ENCODE assay signal across 31 cellular contexts in genomic region chr5:147072591-147072990, GRCh38.
DNase-seq lines count a peak whose midpoint lies in the region; ATAC-seq and TF ChIP-seq lines count a peak whose summit lies in the region.
"Had no signal": no experiment of that assay in that cellular context is flagged by ENCODE, and none has a peak within 500 bp of the region (broad histone marks: within the 10 kb centered on the region; RNA-seq: fewer than 3 reads in every experiment).

No MANE protein-coding gene starts in this region.

- H3K27ac Mint-ChIP-seq in nephron progenitor cell: no peak overlapping the region
- H3K27ac Mint-ChIP-seq: activated B cell treated with CpG ODN at 0.5 μM for 24 hours; activated naive CD4-positive, alpha-beta T cell treated with anti-CD3 and anti-CD28 coated beads, Interleukin-2, amount 50 U/mL, for 24 hours; naive B cell; stimulated activated naive B cell treated with anti-CD40 and anti-IgM and Interleukin-4, amounts not matched to agents 10 μg/mL and 1 μg/mL and 100 μg/mL, for 72 hours had no signal

- no peaks in the 10 kb centered on the region for H3K4me1 Mint-ChIP-seq in nephron progenitor cell
- H3K4me1 Mint-ChIP-seq: activated B cell treated with CpG ODN at 0.5 μM for 24 hours; activated naive CD4-positive, alpha-beta T cell treated with anti-CD3 and anti-CD28 coated beads, Interleukin-2, amount 50 U/mL, for 24 hours; naive B cell; stimulated activated naive B cell treated with anti-CD40 and anti-IgM and Interleukin-4, amounts not matched to agents 10 μg/mL and 1 μg/mL and 100 μg/mL, for 72 hours had no signal

- intact Hi-C loops in tibial artery (cut with DNase I; ENCODE audit: low total_unique reads): no loop called here

- H3K27ac ChIP-seq in C4-2B: peak overlapping the region; percentile 55; the same call in 1 of the 2 replicates
- H3K27ac ChIP-seq in VCaP: peak overlapping the region; percentile 74
- no peak overlapping the region for H3K27ac ChIP-seq in tibial artery
- H3K27ac ChIP-seq: BLaER1, cardiac muscle cell, gastrocnemius medialis, KMS-11, left lung, Peyer's patch, right atrium auricular region, spleen, thoracic aorta had no signal

- no peaks in the 10 kb centered on the region for H3K36me3 ChIP-seq in tibial artery
- H3K36me3 ChIP-seq: BLaER1, cardiac muscle cell, gastrocnemius medialis, left lung, Peyer's patch, right atrium auricular region, spleen, thoracic aorta had no signal

- H3K4me1 ChIP-seq in tibial artery: no peaks in the 10 kb centered on the region
- H3K4me1 ChIP-seq: BLaER1, gastrocnemius medialis, left lung, Peyer's patch, right atrium auricular region, spleen had no signal

- TF ChIP-seq CTCF in C4-2B (conservative IDR thresholded peaks at IDR 0.05) (no peak), VCaP (conservative IDR thresholded peaks at IDR 0.05) (no peak), nephron progenitor cell (IDR thresholded peaks at IDR 0.05) (no peak), tibial artery (IDR thresholded peaks at IDR 0.05) (no peak)

- no peaks in the 10 kb centered on the region for H3K27me3 Mint-ChIP-seq in nephron progenitor cell (ENCODE audit: low read depth, poor library complexity)
- H3K27me3 Mint-ChIP-seq: activated B cell treated with CpG ODN at 0.5 μM for 24 hours; activated naive CD4-positive, alpha-beta T cell treated with anti-CD3 and anti-CD28 coated beads, Interleukin-2, amount 50 U/mL, for 24 hours; stimulated activated naive B cell treated with anti-CD40 and anti-IgM and Interleukin-4, amounts not matched to agents 10 μg/mL and 1 μg/mL and 100 μg/mL, for 72 hours had no signal

- H3K4me3 Mint-ChIP-seq in nephron progenitor cell: no peak overlapping the region
- H3K4me3 Mint-ChIP-seq: activated B cell treated with CpG ODN at 0.5 μM for 24 hours; activated naive CD4-positive, alpha-beta T cell treated with anti-CD3 and anti-CD28 coated beads, Interleukin-2, amount 50 U/mL, for 24 hours; naive B cell; stimulated activated naive B cell treated with anti-CD40 and anti-IgM and Interleukin-4, amounts not matched to agents 10 μg/mL and 1 μg/mL and 100 μg/mL, for 72 hours had no signal

- DNase-seq in DMS79 treated with DMSO at 0.1 percent for 48 hours (lab: John Stamatoyannopoulos, UW) (peak; percentile 55), NCI-H2029 (lab: John Stamatoyannopoulos, UW) (peak; percentile 63), nephron progenitor cell (no peak), tibial artery (no peak), NCI-H2227 (lab: John Stamatoyannopoulos, UW; ENCODE audit: unreplicated experiment) (no peak)
- DNase-seq: activated B cell treated with CpG ODN at 0.5 μM for 24 hours; activated CD4-positive, alpha-beta T cell treated with anti-CD3 and anti-CD28 coated beads, Interleukin-2, amount 50 U/mL, for 48 hours; activated CD8-positive, alpha-beta memory T cell treated with anti-CD3 and anti-CD28 coated beads, Interleukin-2, amount 50 U/mL, for 4 hours; cortex of kidney; gastrocnemius medialis; GF-D8; hippocampal formation; left lung; naive B cell; NCI-H2107; Peyer's patch; SIG-M5; spleen; stimulated activated CD4-positive, alpha-beta T cell treated with anti-CD3 and anti-CD28 coated beads, Interleukin-2, amount 100 ng/mL, for 48 hours; stimulated activated naive B cell treated with anti-CD40 and anti-IgM and Interleukin-4, amounts not matched to agents 10 μg/mL and 1 μg/mL and 100 μg/mL, for 72 hours; SW 1271; T1000 had no signal

- no peaks in the 10 kb centered on the region for H3K9me3 Mint-ChIP-seq in nephron progenitor cell
- H3K9me3 Mint-ChIP-seq: activated B cell treated with CpG ODN at 0.5 μM for 24 hours; activated naive CD4-positive, alpha-beta T cell treated with anti-CD3 and anti-CD28 coated beads, Interleukin-2, amount 50 U/mL, for 24 hours; naive B cell; stimulated activated naive B cell treated with anti-CD40 and anti-IgM and Interleukin-4, amounts not matched to agents 10 μg/mL and 1 μg/mL and 100 μg/mL, for 72 hours had no signal

- no peaks in the 10 kb centered on the region for H3K27me3 ChIP-seq in tibial artery
- H3K27me3 ChIP-seq: BLaER1, cardiac muscle cell, gastrocnemius medialis, left lung, Peyer's patch, right atrium auricular region, spleen had no signal

- no peaks in the 10 kb centered on the region for H3K36me3 Mint-ChIP-seq in nephron progenitor cell (ENCODE audit: low read depth)
- H3K36me3 Mint-ChIP-seq: activated naive CD4-positive, alpha-beta T cell treated with anti-CD3 and anti-CD28 coated beads, Interleukin-2, amount 50 U/mL, for 24 hours; naive B cell; stimulated activated naive B cell treated with anti-CD40 and anti-IgM and Interleukin-4, amounts not matched to agents 10 μg/mL and 1 μg/mL and 100 μg/mL, for 72 hours had no signal

- no peak for ATAC-seq in HG03571 (IDR thresholded peaks at IDR 0.05; ENCODE audit: unreplicated experiment)
- ATAC-seq: gastrocnemius medialis; stimulated activated naive B cell treated with anti-CD40 and anti-IgM and Interleukin-4, amounts not matched to agents 10 μg/mL and 1 μg/mL and 100 μg/mL, for 72 hours had no signal

- no peak overlapping the region for H3K4me3 ChIP-seq in tibial artery
- H3K4me3 ChIP-seq: BLaER1, cardiac muscle cell, gastrocnemius medialis, left lung, Peyer's patch, right atrium auricular region, spleen, thoracic aorta had no signal

- no peaks in the 10 kb centered on the region for H3K9me3 ChIP-seq in tibial artery
- H3K9me3 ChIP-seq: BLaER1, gastrocnemius medialis, left lung, Peyer's patch, right atrium auricular region, spleen, thoracic aorta had no signal

Comparison
In these comparisons a context has a peak if more than half of its experiments do, and no peak if none do; other contexts are left out.
1. H3K27ac ChIP-seq: peak in C4-2B (single experiment) and VCaP (single experiment); none in tibial artery (0 of 2).
2. DNase-seq: peak in DMS79 treated with DMSO at 0.1 percent for 48 hours (single experiment) and NCI-H2029 (single experiment); none in nephron progenitor cell (single experiment), tibial artery (0 of 2) and NCI-H2227 (single experiment).